In the genomic region with DNA sequence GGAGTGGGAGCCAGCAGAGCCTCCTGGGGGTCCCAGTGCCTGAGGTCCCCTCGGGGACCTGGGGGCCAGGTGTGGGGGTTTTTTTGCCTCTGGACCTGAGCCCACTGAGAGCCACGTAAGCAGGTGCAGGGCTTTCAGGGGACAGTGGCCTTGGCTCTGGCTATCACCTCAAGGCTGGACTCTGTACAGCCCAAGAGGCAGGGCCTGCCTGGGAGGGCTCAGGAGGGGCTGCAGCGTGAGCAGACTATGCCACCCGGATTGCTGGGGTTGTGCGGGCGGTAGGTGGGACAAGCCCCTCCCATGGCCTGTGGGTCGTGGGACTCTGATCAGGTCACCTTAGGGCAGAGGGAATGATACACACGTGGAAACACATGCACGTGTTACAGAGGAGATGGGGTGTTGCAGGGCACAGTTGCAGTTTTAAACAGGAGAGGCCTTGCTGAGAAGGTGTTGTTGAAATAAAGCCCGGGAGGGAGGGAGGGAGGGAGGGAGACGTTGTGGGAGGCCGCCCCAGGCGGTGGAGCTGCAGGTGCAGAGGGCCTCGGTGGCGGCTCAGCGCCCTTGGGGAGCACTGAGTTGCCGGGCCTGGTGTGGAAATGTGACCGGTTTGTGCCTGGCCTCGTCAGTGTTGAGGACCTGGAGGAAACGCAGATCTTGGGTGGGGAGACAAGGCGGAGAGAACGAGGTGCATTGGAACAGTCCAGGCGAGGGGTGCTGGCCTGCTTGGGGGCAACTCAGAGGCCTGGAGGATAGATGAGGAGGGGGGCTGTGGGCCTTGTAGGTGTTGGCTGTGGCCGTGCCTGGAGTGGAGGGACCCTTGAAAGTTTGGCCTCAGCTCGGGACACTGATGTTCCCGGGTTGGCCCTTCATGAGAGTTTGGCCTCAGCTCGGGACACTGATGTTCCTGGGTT, we compare ENCODE assay signal across 1 cellular context.
TF ChIP-seq lines count a peak whose summit lies in the region.

No MANE protein-coding gene starts in this region.

TF ChIP-seq in HepG2, 621 proteins besides CTCF, POLR2A, EP300 and RAD21 (continued from another document and continues in another):
- TF ChIP-seq, protein P1, sequence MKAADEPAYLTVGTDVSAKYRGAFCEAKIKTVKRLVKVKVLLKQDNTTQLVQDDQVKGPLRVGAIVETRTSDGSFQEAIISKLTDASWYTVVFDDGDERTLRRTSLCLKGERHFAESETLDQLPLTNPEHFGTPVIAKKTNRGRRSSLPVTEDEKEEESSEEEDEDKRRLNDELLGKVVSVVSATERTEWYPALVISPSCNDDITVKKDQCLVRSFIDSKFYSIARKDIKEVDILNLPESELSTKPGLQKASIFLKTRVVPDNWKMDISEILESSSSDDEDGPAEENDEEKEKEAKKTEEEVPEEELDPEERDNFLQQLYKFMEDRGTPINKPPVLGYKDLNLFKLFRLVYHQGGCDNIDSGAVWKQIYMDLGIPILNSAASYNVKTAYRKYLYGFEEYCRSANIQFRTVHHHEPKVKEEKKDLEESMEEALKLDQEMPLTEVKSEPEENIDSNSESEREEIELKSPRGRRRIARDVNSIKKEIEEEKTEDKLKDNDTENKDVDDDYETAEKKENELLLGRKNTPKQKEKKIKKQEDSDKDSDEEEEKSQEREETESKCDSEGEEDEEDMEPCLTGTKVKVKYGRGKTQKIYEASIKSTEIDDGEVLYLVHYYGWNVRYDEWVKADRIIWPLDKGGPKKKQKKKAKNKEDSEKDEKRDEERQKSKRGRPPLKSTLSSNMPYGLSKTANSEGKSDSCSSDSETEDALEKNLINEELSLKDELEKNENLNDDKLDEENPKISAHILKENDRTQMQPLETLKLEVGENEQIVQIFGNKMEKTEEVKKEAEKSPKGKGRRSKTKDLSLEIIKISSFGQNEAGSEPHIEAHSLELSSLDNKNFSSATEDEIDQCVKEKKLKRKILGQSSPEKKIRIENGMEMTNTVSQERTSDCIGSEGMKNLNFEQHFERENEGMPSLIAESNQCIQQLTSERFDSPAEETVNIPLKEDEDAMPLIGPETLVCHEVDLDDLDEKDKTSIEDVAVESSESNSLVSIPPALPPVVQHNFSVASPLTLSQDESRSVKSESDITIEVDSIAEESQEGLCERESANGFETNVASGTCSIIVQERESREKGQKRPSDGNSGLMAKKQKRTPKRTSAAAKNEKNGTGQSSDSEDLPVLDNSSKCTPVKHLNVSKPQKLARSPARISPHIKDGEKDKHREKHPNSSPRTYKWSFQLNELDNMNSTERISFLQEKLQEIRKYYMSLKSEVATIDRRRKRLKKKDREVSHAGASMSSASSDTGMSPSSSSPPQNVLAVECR (CRISPR knock-in tag; IDR thresholded peaks at IDR 0.05; ENCODE audit: borderline replicate concordance), result peak; percentile 66; the same call in 1 of the 2 replicates
- TF ChIP-seq PAX8 (CRISPR knock-in tag; IDR thresholded peaks at IDR 0.05; ENCODE audit: borderline replicate concordance), result peak; percentile 91; the same call in 1 of the 2 replicates
- peak; percentile 79; the same call in 1 of the 2 replicates for TF ChIP-seq ZNF598 (CRISPR knock-in tag; IDR thresholded peaks at IDR 0.05; ENCODE audit: borderline replicate concordance)
- peak; percentile 45; the same call in 1 of the 2 replicates for TF ChIP-seq GATAD2A (CRISPR knock-in tag; IDR thresholded peaks at IDR 0.05)
- TF ChIP-seq FOXK1 (CRISPR knock-in tag; IDR thresholded peaks at IDR 0.05; ENCODE audit: borderline replicate concordance, low read depth), result 0 out of 2 replicates have a peak, but pooled peaks have one; percentile 28
- TF ChIP-seq, protein P2, sequence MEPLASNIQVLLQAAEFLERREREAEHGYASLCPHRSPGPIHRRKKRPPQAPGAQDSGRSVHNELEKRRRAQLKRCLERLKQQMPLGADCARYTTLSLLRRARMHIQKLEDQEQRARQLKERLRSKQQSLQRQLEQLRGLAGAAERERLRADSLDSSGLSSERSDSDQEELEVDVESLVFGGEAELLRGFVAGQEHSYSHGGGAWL (CRISPR knock-in tag; IDR thresholded peaks at IDR 0.05), result 0 out of 2 replicates have a peak, but pooled peaks have one; percentile 44
- no peak for TF ChIP-seq HNRNPUL1 (IDR thresholded peaks at IDR 0.05; ENCODE audit: low read depth, low read length)
- no peak; the same call in 1 of the 2 replicates for TF ChIP-seq HMG20A (CRISPR knock-in tag; IDR thresholded peaks at IDR 0.05; ENCODE audit: borderline replicate concordance)
- TF ChIP-seq, protein P3, sequence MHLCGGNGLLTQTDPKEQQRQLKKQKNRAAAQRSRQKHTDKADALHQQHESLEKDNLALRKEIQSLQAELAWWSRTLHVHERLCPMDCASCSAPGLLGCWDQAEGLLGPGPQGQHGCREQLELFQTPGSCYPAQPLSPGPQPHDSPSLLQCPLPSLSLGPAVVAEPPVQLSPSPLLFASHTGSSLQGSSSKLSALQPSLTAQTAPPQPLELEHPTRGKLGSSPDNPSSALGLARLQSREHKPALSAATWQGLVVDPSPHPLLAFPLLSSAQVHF (CRISPR knock-in tag; IDR thresholded peaks at IDR 0.05), result peak; percentile 84; the same call in 1 of the 2 replicates
- peak; percentile 86; the same call in 1 of the 2 replicates for TF ChIP-seq KLF11 (CRISPR knock-in tag; IDR thresholded peaks at IDR 0.05)
- no peak for TF ChIP-seq ZNF382 (CRISPR knock-in tag; IDR thresholded peaks at IDR 0.05; ENCODE audit: borderline replicate concordance)
- TF ChIP-seq, protein P4, sequence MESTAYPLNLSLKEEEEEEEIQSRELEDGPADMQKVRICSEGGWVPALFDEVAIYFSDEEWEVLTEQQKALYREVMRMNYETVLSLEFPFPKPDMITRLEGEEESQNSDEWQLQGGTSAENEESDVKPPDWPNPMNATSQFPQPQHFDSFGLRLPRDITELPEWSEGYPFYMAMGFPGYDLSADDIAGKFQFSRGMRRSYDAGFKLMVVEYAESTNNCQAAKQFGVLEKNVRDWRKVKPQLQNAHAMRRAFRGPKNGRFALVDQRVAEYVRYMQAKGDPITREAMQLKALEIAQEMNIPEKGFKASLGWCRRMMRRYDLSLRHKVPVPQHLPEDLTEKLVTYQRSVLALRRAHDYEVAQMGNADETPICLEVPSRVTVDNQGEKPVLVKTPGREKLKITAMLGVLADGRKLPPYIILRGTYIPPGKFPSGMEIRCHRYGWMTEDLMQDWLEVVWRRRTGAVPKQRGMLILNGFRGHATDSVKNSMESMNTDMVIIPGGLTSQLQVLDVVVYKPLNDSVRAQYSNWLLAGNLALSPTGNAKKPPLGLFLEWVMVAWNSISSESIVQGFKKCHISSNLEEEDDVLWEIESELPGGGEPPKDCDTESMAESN (CRISPR knock-in tag; conservative IDR thresholded peaks at IDR 0.05), result 0 out of 2 replicates have a peak, but pooled peaks have one; percentile 67
- TF ChIP-seq RARG (CRISPR knock-in tag; IDR thresholded peaks at IDR 0.05; ENCODE audit: low read depth), result no peak
- TF ChIP-seq MATR3 (CRISPR knock-in tag; IDR thresholded peaks at IDR 0.05), result 0 out of 2 replicates have a peak, but pooled peaks have one; percentile 56
- TF ChIP-seq TAF1 (CRISPR knock-in tag; IDR thresholded peaks at IDR 0.05), result peak; percentile 31; the same call in 1 of the 2 replicates
- no peak for TF ChIP-seq CBX5 (CRISPR knock-in tag; IDR thresholded peaks at IDR 0.05; ENCODE audit: borderline replicate concordance)
- TF ChIP-seq POGZ (CRISPR knock-in tag; IDR thresholded peaks at IDR 0.05), result peak; percentile 42; the same call in 1 of the 2 replicates
- TF ChIP-seq ZNF775 (CRISPR knock-in tag; IDR thresholded peaks at IDR 0.05; ENCODE audit: borderline replicate concordance), result peak; percentile 63; the same call in 1 of the 2 replicates
- TF ChIP-seq, protein P5, sequence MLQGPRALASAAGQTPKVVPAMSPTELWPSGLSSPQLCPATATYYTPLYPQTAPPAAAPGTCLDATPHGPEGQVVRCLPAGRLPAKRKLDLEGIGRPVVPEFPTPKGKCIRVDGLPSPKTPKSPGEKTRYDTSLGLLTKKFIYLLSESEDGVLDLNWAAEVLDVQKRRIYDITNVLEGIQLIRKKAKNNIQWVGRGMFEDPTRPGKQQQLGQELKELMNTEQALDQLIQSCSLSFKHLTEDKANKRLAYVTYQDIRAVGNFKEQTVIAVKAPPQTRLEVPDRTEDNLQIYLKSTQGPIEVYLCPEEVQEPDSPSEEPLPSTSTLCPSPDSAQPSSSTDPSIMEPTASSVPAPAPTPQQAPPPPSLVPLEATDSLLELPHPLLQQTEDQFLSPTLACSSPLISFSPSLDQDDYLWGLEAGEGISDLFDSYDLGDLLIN (CRISPR knock-in tag; IDR thresholded peaks at IDR 0.05; ENCODE audit: borderline replicate concordance), result 0 out of 2 replicates have a peak, but pooled peaks have one; percentile 55
- TF ChIP-seq ZNF138 (CRISPR knock-in tag; IDR thresholded peaks at IDR 0.05; ENCODE audit: low read depth), result peak; percentile 66; the same call in 1 of the 2 replicates
- TF ChIP-seq ZNF329 (CRISPR knock-in tag; IDR thresholded peaks at IDR 0.05; ENCODE audit: low read depth), result 0 out of 2 replicates have a peak, but pooled peaks have one; percentile 59
- peak; percentile 74; the same call in 1 of the 2 replicates for TF ChIP-seq ZNF782 (CRISPR knock-in tag; IDR thresholded peaks at IDR 0.05; ENCODE audit: borderline replicate concordance)
- peak; percentile 69 for TF ChIP-seq PAF1 (CRISPR knock-in tag; IDR thresholded peaks at IDR 0.05)
- TF ChIP-seq ZBTB8A (CRISPR knock-in tag; IDR thresholded peaks at IDR 0.05; ENCODE audit: borderline replicate concordance, low read depth), result peak; percentile 46; the same call in 1 of the 2 replicates
- no peak for TF ChIP-seq TCF7 (IDR thresholded peaks at IDR 0.05; ENCODE audit: low read depth)
- TF ChIP-seq, protein P6, sequence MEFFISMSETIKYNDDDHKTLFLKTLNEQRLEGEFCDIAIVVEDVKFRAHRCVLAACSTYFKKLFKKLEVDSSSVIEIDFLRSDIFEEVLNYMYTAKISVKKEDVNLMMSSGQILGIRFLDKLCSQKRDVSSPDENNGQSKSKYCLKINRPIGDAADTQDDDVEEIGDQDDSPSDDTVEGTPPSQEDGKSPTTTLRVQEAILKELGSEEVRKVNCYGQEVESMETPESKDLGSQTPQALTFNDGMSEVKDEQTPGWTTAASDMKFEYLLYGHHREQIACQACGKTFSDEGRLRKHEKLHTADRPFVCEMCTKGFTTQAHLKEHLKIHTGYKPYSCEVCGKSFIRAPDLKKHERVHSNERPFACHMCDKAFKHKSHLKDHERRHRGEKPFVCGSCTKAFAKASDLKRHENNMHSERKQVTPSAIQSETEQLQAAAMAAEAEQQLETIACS (CRISPR knock-in tag; IDR thresholded peaks at IDR 0.05), result 0 out of 2 replicates have a peak, but pooled peaks have one; percentile 10
- TF ChIP-seq, protein P7, sequence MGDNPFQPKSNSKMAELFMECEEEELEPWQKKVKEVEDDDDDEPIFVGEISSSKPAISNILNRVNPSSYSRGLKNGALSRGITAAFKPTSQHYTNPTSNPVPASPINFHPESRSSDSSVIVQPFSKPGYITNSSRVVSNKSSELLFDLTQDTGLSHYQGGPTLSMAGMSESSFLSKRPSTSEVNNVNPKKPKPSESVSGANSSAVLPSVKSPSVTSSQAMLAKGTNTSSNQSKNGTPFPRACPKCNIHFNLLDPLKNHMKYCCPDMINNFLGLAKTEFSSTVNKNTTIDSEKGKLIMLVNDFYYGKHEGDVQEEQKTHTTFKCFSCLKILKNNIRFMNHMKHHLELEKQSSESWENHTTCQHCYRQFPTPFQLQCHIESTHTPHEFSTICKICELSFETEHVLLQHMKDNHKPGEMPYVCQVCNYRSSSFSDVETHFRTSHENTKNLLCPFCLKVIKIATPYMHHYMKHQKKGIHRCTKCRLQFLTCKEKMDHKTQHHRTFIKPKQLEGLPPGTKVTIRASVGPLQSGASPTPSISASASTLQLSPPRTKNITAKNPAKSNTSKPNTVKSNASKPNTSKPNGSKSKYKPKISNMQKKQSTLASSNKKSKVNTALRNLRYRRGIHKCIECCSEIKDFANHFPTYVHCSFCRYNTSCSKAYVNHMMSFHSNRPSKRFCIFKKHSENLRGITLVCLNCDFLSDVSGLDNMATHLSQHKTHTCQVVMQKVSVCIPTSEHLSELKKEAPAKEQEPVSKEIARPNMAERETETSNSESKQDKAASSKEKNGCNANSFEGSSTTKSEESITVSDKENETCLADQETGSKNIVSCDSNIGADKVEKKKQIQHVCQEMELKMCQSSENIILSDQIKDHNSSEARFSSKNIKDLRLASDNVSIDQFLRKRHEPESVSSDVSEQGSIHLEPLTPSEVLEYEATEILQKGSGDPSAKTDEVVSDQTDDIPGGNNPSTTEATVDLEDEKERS (CRISPR knock-in tag; IDR thresholded peaks at IDR 0.05), result peak; percentile 74; the same call in 1 of the 2 replicates
- peak; percentile 45; the same call in 1 of the 2 replicates for TF ChIP-seq ZNF839 (CRISPR knock-in tag; IDR thresholded peaks at IDR 0.05; ENCODE audit: borderline replicate concordance)
- TF ChIP-seq, protein P8, sequence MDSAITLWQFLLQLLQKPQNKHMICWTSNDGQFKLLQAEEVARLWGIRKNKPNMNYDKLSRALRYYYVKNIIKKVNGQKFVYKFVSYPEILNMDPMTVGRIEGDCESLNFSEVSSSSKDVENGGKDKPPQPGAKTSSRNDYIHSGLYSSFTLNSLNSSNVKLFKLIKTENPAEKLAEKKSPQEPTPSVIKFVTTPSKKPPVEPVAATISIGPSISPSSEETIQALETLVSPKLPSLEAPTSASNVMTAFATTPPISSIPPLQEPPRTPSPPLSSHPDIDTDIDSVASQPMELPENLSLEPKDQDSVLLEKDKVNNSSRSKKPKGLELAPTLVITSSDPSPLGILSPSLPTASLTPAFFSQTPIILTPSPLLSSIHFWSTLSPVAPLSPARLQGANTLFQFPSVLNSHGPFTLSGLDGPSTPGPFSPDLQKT (CRISPR knock-in tag; IDR thresholded peaks at IDR 0.05; ENCODE audit: borderline replicate concordance), result no peak
- TF ChIP-seq ZNF550 (CRISPR knock-in tag; IDR thresholded peaks at IDR 0.05; ENCODE audit: borderline replicate concordance), result peak; percentile 74
- TF ChIP-seq, protein P9, sequence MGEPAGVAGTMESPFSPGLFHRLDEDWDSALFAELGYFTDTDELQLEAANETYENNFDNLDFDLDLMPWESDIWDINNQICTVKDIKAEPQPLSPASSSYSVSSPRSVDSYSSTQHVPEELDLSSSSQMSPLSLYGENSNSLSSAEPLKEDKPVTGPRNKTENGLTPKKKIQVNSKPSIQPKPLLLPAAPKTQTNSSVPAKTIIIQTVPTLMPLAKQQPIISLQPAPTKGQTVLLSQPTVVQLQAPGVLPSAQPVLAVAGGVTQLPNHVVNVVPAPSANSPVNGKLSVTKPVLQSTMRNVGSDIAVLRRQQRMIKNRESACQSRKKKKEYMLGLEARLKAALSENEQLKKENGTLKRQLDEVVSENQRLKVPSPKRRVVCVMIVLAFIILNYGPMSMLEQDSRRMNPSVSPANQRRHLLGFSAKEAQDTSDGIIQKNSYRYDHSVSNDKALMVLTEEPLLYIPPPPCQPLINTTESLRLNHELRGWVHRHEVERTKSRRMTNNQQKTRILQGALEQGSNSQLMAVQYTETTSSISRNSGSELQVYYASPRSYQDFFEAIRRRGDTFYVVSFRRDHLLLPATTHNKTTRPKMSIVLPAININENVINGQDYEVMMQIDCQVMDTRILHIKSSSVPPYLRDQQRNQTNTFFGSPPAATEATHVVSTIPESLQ (CRISPR knock-in tag; conservative IDR thresholded peaks at IDR 0.05), result no peak
- TF ChIP-seq, protein P10, sequence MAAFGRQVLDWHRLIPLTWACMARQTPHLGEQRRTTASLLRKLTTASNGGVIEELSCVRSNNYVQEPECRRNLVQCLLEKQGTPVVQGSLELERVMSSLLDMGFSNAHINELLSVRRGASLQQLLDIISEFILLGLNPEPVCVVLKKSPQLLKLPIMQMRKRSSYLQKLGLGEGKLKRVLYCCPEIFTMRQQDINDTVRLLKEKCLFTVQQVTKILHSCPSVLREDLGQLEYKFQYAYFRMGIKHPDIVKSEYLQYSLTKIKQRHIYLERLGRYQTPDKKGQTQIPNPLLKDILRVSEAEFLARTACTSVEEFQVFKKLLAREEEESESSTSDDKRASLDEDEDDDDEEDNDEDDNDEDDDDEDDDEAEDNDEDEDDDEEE (CRISPR knock-in tag; IDR thresholded peaks at IDR 0.05), result peak; percentile 20; the same call in 1 of the 2 replicates
- TF ChIP-seq ZNF607 (CRISPR knock-in tag; IDR thresholded peaks at IDR 0.05; ENCODE audit: borderline replicate concordance), result peak; percentile 63
- peak; percentile 92 for TF ChIP-seq ZNF263 (CRISPR knock-in tag; IDR thresholded peaks at IDR 0.05)
- peak; percentile 68 for TF ChIP-seq BHLHE40 (IDR thresholded peaks at IDR 0.05; ENCODE audit: low read length)
- TF ChIP-seq ZNF720 (CRISPR knock-in tag; IDR thresholded peaks at IDR 0.05), result peak; percentile 30; the same call in 1 of the 2 replicates
